15 cellular contexts compared by ENCODE assay signal in genomic region chr13:40102360-40102727, GRCh38.
DNase-seq lines count a peak whose midpoint lies in the region; ATAC-seq and TF ChIP-seq lines count a peak whose summit lies in the region.
"Had no signal": no experiment of that assay in that cellular context is flagged by ENCODE, and none has a peak within 500 bp of the region (broad histone marks: within the 10 kb centered on the region; RNA-seq: fewer than 3 reads in every experiment).

No MANE protein-coding gene starts in this region.

- no peaks in the 10 kb centered on the region for H3K4me1 ChIP-seq in parathyroid adenoma
- H3K4me1 ChIP-seq: transverse colon had no signal

- H3K79me2 ChIP-seq in parathyroid adenoma = no peaks in the 10 kb centered on the region

- TF ChIP-seq CTCF in activated B cell treated with CpG ODN at 0.5 μM for 24 hours (IDR thresholded peaks at IDR 0.05) (no peak), parathyroid adenoma (IDR thresholded peaks at IDR 0.05) (no peak), GM10266 (IDR thresholded peaks at IDR 0.05; ENCODE audit: control insufficient read depth, insufficient read depth, low read depth, missing control alignments) (no peak)

- H3K4me1 Mint-ChIP-seq in activated CD4-positive, alpha-beta T cell treated with anti-CD3 and anti-CD28 coated beads, Interleukin-2, amount 10 ng/mL, durations not matched to agents 24 days and 14 days = peaks cover 55% of the 10 kb centered on the region
- H3K4me1 Mint-ChIP-seq in activated B cell treated with CpG ODN at 0.5 μM for 24 hours = peaks cover 27% of the 10 kb centered on the region
- H3K4me1 Mint-ChIP-seq: immature natural killer cell had no signal

- CTCF ChIA-PET in activated B cell treated with CpG ODN at 0.5 μM for 24 hours (lab: Charles Lee) = no interaction called here

- H3K4me2 ChIP-seq in parathyroid adenoma (ENCODE audit: low read length) = peak overlapping the region; percentile 11

- no peak overlapping the region for H3K27ac ChIP-seq in parathyroid adenoma

- no peaks in the 10 kb centered on the region for H3K36me3 ChIP-seq in parathyroid adenoma (ENCODE audit: control insufficient read depth, insufficient read depth, low read length)
- H3K36me3 ChIP-seq: transverse colon had no signal

- H3K9ac ChIP-seq in parathyroid adenoma = no peak overlapping the region

- peaks cover 15% of the 10 kb centered on the region for H3K36me3 Mint-ChIP-seq in activated CD4-positive, alpha-beta T cell treated with anti-CD3 and anti-CD28 coated beads, Interleukin-2, amount 10 ng/mL, durations not matched to agents 24 days and 14 days (ENCODE audit: low read depth)
- H3K36me3 Mint-ChIP-seq in activated B cell treated with CpG ODN at 0.5 μM for 24 hours (ENCODE audit: low read depth) = no peaks in the 10 kb centered on the region
- H3K36me3 Mint-ChIP-seq: immature natural killer cell had no signal

- no peaks in the 10 kb centered on the region for H3K9me3 ChIP-seq in parathyroid adenoma (ENCODE audit: control insufficient read depth, low read length)
- H3K9me3 ChIP-seq: transverse colon had no signal

- no peaks in the 10 kb centered on the region for H3K27me3 Mint-ChIP-seq in activated CD4-positive, alpha-beta T cell treated with anti-CD3 and anti-CD28 coated beads, Interleukin-2, amount 10 ng/mL, durations not matched to agents 24 days and 14 days
- no peaks in the 10 kb centered on the region for H3K27me3 Mint-ChIP-seq in activated B cell treated with CpG ODN at 0.5 μM for 24 hours

- H2AFZ ChIP-seq in parathyroid adenoma = no peak overlapping the region

- DNase-seq in activated CD4-positive, alpha-beta T cell treated with anti-CD3 and anti-CD28 coated beads, Interleukin-2, amount 10 ng/mL, durations not matched to agents 24 days and 14 days = no peak
- no peak for DNase-seq in activated CD4-positive, alpha-beta T cell treated with anti-CD3 and anti-CD28 coated beads for 48 hours
- DNase-seq in activated B cell treated with CpG ODN at 0.5 μM for 24 hours = no peak
- DNase-seq in GM03348 (ENCODE audit: low spot score) = no peak
- no peak for DNase-seq in GM10266 (ENCODE audit: extremely low spot score)
- DNase-seq: cortex of kidney, immature natural killer cell, NCI-H1105 treated with DMSO at 0.1 percent for 48 hours, NCI-H526 treated with DMSO at 0.1 percent for 48 hours, transverse colon had no signal

- H3K27me3 ChIP-seq in parathyroid adenoma (ENCODE audit: control insufficient read depth, insufficient read depth, low read length) = no peaks in the 10 kb centered on the region
- H3K27me3 ChIP-seq: transverse colon had no signal

- no peak overlapping the region for H3K4me3 ChIP-seq in parathyroid adenoma (ENCODE audit: low read depth, low read length)
- H3K4me3 ChIP-seq: transverse colon had no signal

- ATAC-seq in GM21723 (IDR thresholded peaks at IDR 0.05; ENCODE audit: unreplicated experiment) (peak; percentile 19), activated B cell treated with CpG ODN at 0.5 μM for 24 hours (ENCODE audit: low read depth) (peak; percentile 9), SK-N-SH treated with all-trans-retinoic acid at 6 μM for 48 hours (no peak)
- ATAC-seq: Right ventricle myocardium inferior, sciatic nerve had no signal

- intact Hi-C loops in activated CD4-positive, alpha-beta T cell treated with anti-CD3 and anti-CD28 coated beads, Interleukin-2, amount 10 ng/mL, durations not matched to agents 24 days and 14 days (cut with micrococcal nuclease) = loop anchor here (1.0 to 10.0 kb wide), 14 partner anchors 30 to 872 kb away; no protein-coding TSS in a partner anchor
- intact Hi-C loops in activated B cell treated with CpG ODN at 0.5 μM for 24 hours (cut with micrococcal nuclease) = loop anchor here (1.0 to 5.0 kb wide), 4 partner anchors 25 to 105 kb away; no protein-coding TSS in a partner anchor

- POLR2A ChIA-PET in activated B cell treated with CpG ODN at 0.5 μM for 24 hours (lab: Charles Lee) = interaction anchor here (0.6 to 2.1 kb wide), 5 partner anchors 12 to 562 kb away, joined by 3 to 11 read pairs (median 4); no protein-coding TSS in a partner anchor

- H3K9me3 Mint-ChIP-seq in activated CD4-positive, alpha-beta T cell treated with anti-CD3 and anti-CD28 coated beads, Interleukin-2, amount 10 ng/mL, durations not matched to agents 24 days and 14 days = peaks cover 22% of the 10 kb centered on the region
- H3K9me3 Mint-ChIP-seq in activated B cell treated with CpG ODN at 0.5 μM for 24 hours = peaks cover 3% of the 10 kb centered on the region

- H3K4me3 Mint-ChIP-seq in activated CD4-positive, alpha-beta T cell treated with anti-CD3 and anti-CD28 coated beads, Interleukin-2, amount 10 ng/mL, durations not matched to agents 24 days and 14 days = peak overlapping the region; percentile 75
- H3K4me3 Mint-ChIP-seq in activated B cell treated with CpG ODN at 0.5 μM for 24 hours = peak overlapping the region; percentile 64
- H3K4me3 Mint-ChIP-seq: immature natural killer cell had no signal

- peak overlapping the region; percentile 93 for H3K27ac Mint-ChIP-seq in activated CD4-positive, alpha-beta T cell treated with anti-CD3 and anti-CD28 coated beads, Interleukin-2, amount 10 ng/mL, durations not matched to agents 24 days and 14 days
- H3K27ac Mint-ChIP-seq in activated B cell treated with CpG ODN at 0.5 μM for 24 hours = peak overlapping the region; percentile 77
- H3K27ac Mint-ChIP-seq: immature natural killer cell had no signal

TF ChIP-seq in SK-N-SH treated with all-trans-retinoic acid at 6 μM for 48 hours, 23 proteins besides CTCF, POLR2A, EP300 and RAD21 (continues in another document):
- TF ChIP-seq ZNF8 (CRISPR knock-in tag; IDR thresholded peaks at IDR 0.05) (no peak), ARNTL (CRISPR knock-in tag; IDR thresholded peaks at IDR 0.05; ENCODE audit: borderline replicate concordance, low read depth) (no peak), CREB5 (CRISPR knock-in tag; IDR thresholded peaks at IDR 0.05; ENCODE audit: low read depth) (no peak), TSHZ2 (CRISPR knock-in tag; IDR thresholded peaks at IDR 0.05) (no peak), ZC3H10 (CRISPR knock-in tag; IDR thresholded peaks at IDR 0.05) (no peak), TCF4 (CRISPR knock-in tag; IDR thresholded peaks at IDR 0.05; ENCODE audit: borderline replicate concordance) (no peak), ZNF70 (CRISPR knock-in tag; IDR thresholded peaks at IDR 0.05) (no peak), SNAI2 (CRISPR knock-in tag; IDR thresholded peaks at IDR 0.05) (no peak), BACH2 (CRISPR knock-in tag; IDR thresholded peaks at IDR 0.05; ENCODE audit: borderline replicate concordance) (no peak), CSDC2 (CRISPR knock-in tag; IDR thresholded peaks at IDR 0.05) (no peak), TOX (CRISPR knock-in tag; IDR thresholded peaks at IDR 0.05; ENCODE audit: borderline replicate concordance) (no peak), ZFP3 (CRISPR knock-in tag; IDR thresholded peaks at IDR 0.05) (no peak), CSRNP3 (CRISPR knock-in tag; IDR thresholded peaks at IDR 0.05) (no peak)
